Comparison of ENCODE assay signal across 8 cellular contexts in the genomic region with DNA sequence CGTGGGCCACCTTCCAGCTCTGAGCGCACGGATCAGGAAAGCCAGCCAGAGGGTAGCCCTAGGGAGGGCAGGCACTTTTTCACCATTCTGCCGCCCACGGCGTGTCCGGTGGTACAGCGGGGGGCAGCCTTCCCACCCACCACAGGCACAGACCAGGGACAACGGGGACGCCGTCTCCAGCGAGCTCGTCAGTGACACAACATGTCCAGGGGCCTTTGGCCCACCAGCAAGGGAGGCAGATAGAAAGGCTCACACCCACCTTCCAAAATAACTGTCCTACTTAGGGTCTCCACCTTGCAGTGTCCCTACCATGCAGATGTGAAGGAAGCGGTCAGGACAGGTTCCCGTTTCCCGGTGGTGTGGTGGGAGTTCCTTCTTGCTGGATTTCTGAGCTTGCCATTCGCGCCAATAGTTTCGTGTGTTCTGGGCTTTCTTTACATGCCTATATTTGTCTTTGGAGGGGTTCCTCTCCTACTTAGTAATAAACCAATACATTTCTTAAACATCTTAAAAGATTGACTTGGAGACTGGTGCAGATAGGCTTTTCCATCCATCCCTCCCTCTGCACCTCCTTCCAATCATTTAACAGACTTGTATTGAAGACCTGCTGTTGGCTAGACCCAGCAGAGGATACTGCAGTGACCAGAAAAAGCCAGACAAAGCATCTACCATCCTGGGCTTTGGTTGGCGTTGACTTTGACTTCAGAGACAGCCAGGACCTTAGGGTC. TPM values are rescaled to one million over a fixed set of nuclear protein-coding genes. Genes with fewer than 3 reads are reported as not detected.
DNase-seq lines count a peak whose midpoint lies in the region; ATAC-seq lines count a peak whose summit lies in the region.

No MANE protein-coding gene starts in this region.

- H3K9me3 Mint-ChIP-seq in activated naive CD8-positive, alpha-beta T cell treated with anti-CD3 and anti-CD28 coated beads for 36 hours: no peaks in the 10 kb centered on the region

- H3K4me1 ChIP-seq in iPS-18a (ENCODE audit: control insufficient read depth, low read depth, low read length) (peaks cover 9% of the 10 kb centered on the region), stomach smooth muscle (ENCODE audit: control insufficient read depth, insufficient read depth, low read length) (peaks cover 25% of the 10 kb centered on the region)

- no peak overlapping the region for H3K27ac ChIP-seq in iPS-18a (ENCODE audit: low read length)
- peak overlapping the region; percentile 78 for H3K27ac ChIP-seq in stomach smooth muscle (ENCODE audit: low read length)

- no peaks in the 10 kb centered on the region for H3K27me3 Mint-ChIP-seq in activated naive CD8-positive, alpha-beta T cell treated with anti-CD3 and anti-CD28 coated beads for 36 hours

- H3K4me3 Mint-ChIP-seq in activated naive CD8-positive, alpha-beta T cell treated with anti-CD3 and anti-CD28 coated beads for 36 hours: peak overlapping the region; percentile 91

- peak overlapping the region; percentile 92 for H3K4me3 ChIP-seq in iPS-18a (ENCODE audit: low read length)
- H3K4me3 ChIP-seq in stomach smooth muscle (ENCODE audit: low read length in 2 of 2): peak overlapping the region; percentile 92 to 98

- peak overlapping the region; percentile 92 for H3K27ac Mint-ChIP-seq in activated naive CD8-positive, alpha-beta T cell treated with anti-CD3 and anti-CD28 coated beads for 36 hours

- peak; percentile 6 for ATAC-seq in GM18498 (IDR thresholded peaks at IDR 0.05; ENCODE audit: unreplicated experiment)
- ATAC-seq in HG03159 (IDR thresholded peaks at IDR 0.05; ENCODE audit: unreplicated experiment): peak; percentile 7

- no peaks in the 10 kb centered on the region for H3K36me3 ChIP-seq in iPS-18a (ENCODE audit: control insufficient read depth, low read depth, low read length)
- peaks cover 2 to 8% of the 10 kb centered on the region in 2 donors for H3K36me3 ChIP-seq in stomach smooth muscle (ENCODE audit: control insufficient read depth in 2 of 2, insufficient read depth in 2 of 2, low read length in 2 of 2)

- no peaks in the 10 kb centered on the region for H3K9me3 ChIP-seq in iPS-18a (ENCODE audit: control insufficient read depth, low read depth, low read length)
- H3K9me3 ChIP-seq in stomach smooth muscle (ENCODE audit: control insufficient read depth in 2 of 2, low read length in 2 of 2): peaks cover 0 to 10% of the 10 kb centered on the region in 2 donors

- no peak for DNase-seq in activated naive CD8-positive, alpha-beta T cell treated with anti-CD3 and anti-CD28 coated beads for 36 hours
- DNase-seq in NCI-H82 (lab: John Stamatoyannopoulos, UW) (no peak), GDM1 (lab: John Stamatoyannopoulos, UW) (no peak), cerebellum (ENCODE audit: low spot score) (no peak)

- H3K4me1 Mint-ChIP-seq in activated naive CD8-positive, alpha-beta T cell treated with anti-CD3 and anti-CD28 coated beads for 36 hours: peaks cover 45% of the 10 kb centered on the region

- peak overlapping the region; percentile 62 for H3K9ac ChIP-seq in iPS-18a (ENCODE audit: low read length)
- peak overlapping the region; percentile 83 to 84 for H3K9ac ChIP-seq in stomach smooth muscle (ENCODE audit: low read length in 2 of 2)

- H3K36me3 Mint-ChIP-seq in activated naive CD8-positive, alpha-beta T cell treated with anti-CD3 and anti-CD28 coated beads for 36 hours: peaks cover 34% of the 10 kb centered on the region

- H3K27me3 ChIP-seq in iPS-18a (ENCODE audit: control insufficient read depth, insufficient read depth, low read length) (no peaks in the 10 kb centered on the region), stomach smooth muscle (ENCODE audit: control insufficient read depth in 1 of 2, insufficient read depth in 2 of 2, low read length in 2 of 2) (no peaks in the 10 kb centered on the region)

RNA-seq across cellular contexts. Expression of a gene that starts 0.9 kb away (rescaled TPM):
- 10 to 100 TPM; 40.2 to 47.0 TPM for total RNA-seq in activated naive CD8-positive, alpha-beta T cell treated with anti-CD3 and anti-CD28 coated beads for 36 hours
- 15.9 TPM for total RNA-seq in cerebellum
